In the genomic region with DNA sequence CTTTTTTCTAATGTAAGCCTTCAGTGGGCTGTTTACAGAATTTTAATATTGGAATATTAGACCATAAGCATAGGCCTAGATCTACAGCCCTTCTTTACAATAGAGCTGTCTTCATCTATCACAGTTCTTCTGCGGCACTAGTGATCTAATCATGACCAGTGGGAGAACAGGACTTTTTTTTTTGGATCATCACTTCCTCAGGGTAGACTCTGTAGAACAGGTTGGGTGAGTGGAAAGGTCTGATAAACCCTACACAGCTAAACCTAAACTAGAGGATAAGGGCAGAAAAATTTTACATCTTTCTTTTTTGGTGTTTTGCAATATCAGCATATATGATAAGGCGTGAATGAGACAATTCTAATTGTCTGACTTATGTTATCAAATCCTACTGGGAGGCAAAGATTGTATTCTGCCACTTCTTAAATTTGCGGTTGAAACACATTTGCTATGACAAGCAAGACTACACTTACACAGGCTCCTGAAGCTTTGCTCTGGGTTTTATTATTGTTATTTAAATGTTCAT, we compare ENCODE assay signal across 1 cellular context.
TF ChIP-seq lines count a peak whose summit lies in the region.

No MANE protein-coding gene starts in this region.

TF ChIP-seq in K562, 482 proteins besides CTCF, POLR2A, EP300 and RAD21 (continued from another document):
- TF ChIP-seq MYBL2 (IDR thresholded peaks at IDR 0.05; ENCODE audit: low read depth) (no peak), MYBL2 (CRISPR knock-in tag; IDR thresholded peaks at IDR 0.05; ENCODE audit: borderline replicate concordance) (no peak), ZNF232 (CRISPR knock-in tag; IDR thresholded peaks at IDR 0.05) (no peak)
